1 cellular context compared by ENCODE assay signal in genomic region chr4:1743975-1744374, GRCh38.
TF ChIP-seq lines count a peak whose summit lies in the region.

No MANE protein-coding gene starts in this region.

TF ChIP-seq in GM12878, 131 proteins besides CTCF, POLR2A, EP300 and RAD21:
- TF ChIP-seq ATF3 (IDR thresholded peaks at IDR 0.05; ENCODE audit: borderline replicate concordance, extremely low read depth, low read depth, low read length) (no peak), PRDM15 (CRISPR knock-in tag; IDR thresholded peaks at IDR 0.05) (no peak), STAT1 (conservative IDR thresholded peaks at IDR 0.05) (no peak), CBX5 (IDR thresholded peaks at IDR 0.05; ENCODE audit: low read depth) (no peak), RELA (IDR thresholded peaks at IDR 0.05; ENCODE audit: borderline replicate concordance, partially characterized antibody) (no peak), ZSCAN29 (IDR thresholded peaks at IDR 0.05) (no peak), CBX3 (IDR thresholded peaks at IDR 0.05; ENCODE audit: borderline replicate concordance, low read depth) (no peak), EZH2 (IDR thresholded peaks at IDR 0.05; ENCODE audit: borderline replicate concordance, control insufficient read depth, low read depth, low read length) (no peak), REST (IDR thresholded peaks at IDR 0.05; ENCODE audit: low read depth, low read length) (no peak), JUNB (IDR thresholded peaks at IDR 0.05) (no peak), FOS (IDR thresholded peaks at IDR 0.05; ENCODE audit: borderline replicate concordance, extremely low read depth, insufficient read length) (no peak)
TF ChIP-seq in GM12878: peak in this region for 0.
